8 cellular contexts compared by ENCODE assay signal in the genomic region with DNA sequence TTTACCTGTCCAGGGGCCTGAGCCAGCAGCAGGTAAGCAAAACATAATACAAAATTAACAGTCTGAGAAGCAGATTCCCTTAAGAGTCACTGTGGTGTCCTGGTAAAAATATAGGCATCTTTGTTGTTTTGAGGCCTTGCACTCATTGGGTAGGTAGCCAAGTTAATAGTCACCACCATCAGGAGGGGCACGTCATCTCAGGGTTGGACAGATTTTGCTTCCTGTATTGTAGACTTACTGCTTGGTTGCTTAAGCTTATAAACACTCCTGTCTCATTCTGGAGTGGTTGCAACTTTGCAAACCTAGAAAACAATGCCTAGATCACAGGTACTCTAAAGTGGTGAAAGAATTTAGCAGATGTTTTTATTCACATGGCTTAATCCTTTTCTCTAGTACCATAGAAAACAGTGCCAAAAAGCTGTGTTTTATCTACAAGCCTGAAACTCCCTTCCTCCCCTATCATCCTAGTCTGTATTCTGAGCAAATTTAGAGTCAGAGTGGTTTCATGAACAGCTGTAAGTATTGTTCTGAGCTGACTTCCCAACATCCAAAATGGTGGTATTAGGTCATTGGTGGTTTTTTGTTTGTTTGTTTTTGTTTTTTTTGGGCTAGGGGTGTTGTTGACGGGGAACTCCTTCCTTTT.
DNase-seq lines count a peak whose midpoint lies in the region; ATAC-seq and TF ChIP-seq lines count a peak whose summit lies in the region.

No MANE protein-coding gene starts in this region.

- intact Hi-C loops in MCF 10A (cut with micrococcal nuclease), result no loop called here
- intact Hi-C loops in mammary epithelial cell (cut with micrococcal nuclease), result no loop called here
- intact Hi-C loops in left lung (cut with DNase I), result no loop called here

- H3K27me3 Mint-ChIP-seq in MCF 10A (ENCODE audit: insufficient read depth, unreplicated experiment) (no peaks in the 10 kb centered on the region), osteocyte (ENCODE audit: unreplicated experiment) (no peaks in the 10 kb centered on the region)

- POLR2A ChIA-PET in MCF 10A (lab: Yijun Ruan, JAX), result interaction anchor here (0.9 kb wide), 1 partner anchor 10 kb away, joined by 3 read pairs; no protein-coding TSS in a partner anchor

- H3K36me3 ChIP-seq in mammary epithelial cell (ENCODE audit: insufficient read depth, low read length) (peaks cover 24% of the 10 kb centered on the region), adipocyte (ENCODE audit: control insufficient read depth, insufficient read depth, low read length, severe bottlenecking) (peaks cover 28% of the 10 kb centered on the region), left lung (peaks cover 0 to 60% of the 10 kb centered on the region in 2 donors)

- H3K4me2 ChIP-seq in mammary epithelial cell (ENCODE audit: insufficient read depth, low read depth, low read length), result no peak overlapping the region

- H3K4me3 Mint-ChIP-seq in MCF 10A (ENCODE audit: unreplicated experiment) (peak overlapping the region; percentile 22), osteocyte (ENCODE audit: unreplicated experiment) (no peak overlapping the region)

- H3K4me1 Mint-ChIP-seq in MCF 10A (ENCODE audit: insufficient read depth, unreplicated experiment), result peaks cover 48% of the 10 kb centered on the region
- peaks cover 29% of the 10 kb centered on the region for H3K4me1 Mint-ChIP-seq in osteocyte (ENCODE audit: unreplicated experiment)

- no peaks in the 10 kb centered on the region for H3K9me3 Mint-ChIP-seq in MCF 10A (ENCODE audit: unreplicated experiment)
- no peaks in the 10 kb centered on the region for H3K9me3 Mint-ChIP-seq in osteocyte (ENCODE audit: unreplicated experiment)

- DNase-seq in MCF 10A (ENCODE audit: unreplicated experiment), result no peak
- no peak for DNase-seq in mammary epithelial cell
- no peak for DNase-seq in adipocyte (ENCODE audit: low read depth)
- no peak for DNase-seq in left lung
- DNase-seq in NCI-H526 (lab: John Stamatoyannopoulos, UW), result no peak
- DNase-seq in osteocyte (ENCODE audit: extremely low spot score, unreplicated experiment), result no peak
- no peak for DNase-seq in retina

- no peaks in the 10 kb centered on the region for H4K20me1 ChIP-seq in mammary epithelial cell (ENCODE audit: insufficient read depth, low read length)

- H3K27ac Mint-ChIP-seq in MCF 10A (ENCODE audit: low read depth, unreplicated experiment), result peak overlapping the region; percentile 69
- no peak overlapping the region for H3K27ac Mint-ChIP-seq in osteocyte (ENCODE audit: unreplicated experiment)

- H3K4me1 ChIP-seq in mammary epithelial cell (ENCODE audit: insufficient read depth, low read length) (peaks cover 7% of the 10 kb centered on the region), adipocyte (ENCODE audit: control insufficient read depth, insufficient read depth, low read length) (peaks cover 70% of the 10 kb centered on the region), left lung (peaks cover 64 to 86% of the 10 kb centered on the region in 2 donors)

- BruUV-seq in MCF 10A (replicated peaks; lab: Mats Ljungman, UMichigan) (no TSS peak), mammary epithelial cell (replicated peaks; lab: Mats Ljungman, UMichigan) (no TSS peak)

- ATAC-seq in HG03439 (IDR thresholded peaks at IDR 0.05; ENCODE audit: unreplicated experiment) (peak; percentile 17), left lung (peak; percentile 40)

- TF ChIP-seq CTCF in MCF 10A (IDR thresholded peaks at IDR 0.05; ENCODE audit: unreplicated experiment) (no peak), mammary epithelial cell (conservative IDR thresholded peaks at IDR 0.05 in 1 of 2, IDR thresholded peaks at IDR 0.05 in 1 of 2; ENCODE audit: extremely low read depth in 1 of 2, insufficient read depth in 1 of 2, low read depth in 1 of 2, low read length in 2 of 2) (no peak), left lung (IDR thresholded peaks at IDR 0.05) (no peak), osteocyte (IDR thresholded peaks at IDR 0.05) (no peak)

- H3K27me3 ChIP-seq in mammary epithelial cell (ENCODE audit: insufficient read depth, low read length) (no peaks in the 10 kb centered on the region), adipocyte (replicated peaks; ENCODE audit: control insufficient read depth, insufficient read depth, low read length) (no peaks in the 10 kb centered on the region), left lung (no peaks in the 10 kb centered on the region)

- peaks cover 61% of the 10 kb centered on the region for H3K79me2 ChIP-seq in mammary epithelial cell (ENCODE audit: insufficient read depth, low read length)

- no peak overlapping the region for H3K27ac ChIP-seq in mammary epithelial cell (ENCODE audit: insufficient read depth, low read depth, low read length)
- H3K27ac ChIP-seq in left lung, result peak overlapping the region; percentile 86 to 89

- no peak overlapping the region for H2AFZ ChIP-seq in mammary epithelial cell (ENCODE audit: low read depth, low read length)

- in situ Hi-C loops in mammary epithelial cell (cut with MboI; ENCODE audit: low sequenced_read_pairs in 2 of 2), result no loop called here

- dilution Hi-C loops in mammary epithelial cell (cut with HindIII; ENCODE audit: low sequenced_read_pairs), result no loop called here

- no peak overlapping the region for H3K9ac ChIP-seq in mammary epithelial cell (ENCODE audit: insufficient read depth, low read length)
- peak overlapping the region; percentile 53 for H3K9ac ChIP-seq in adipocyte (ENCODE audit: low read length)

- H3K36me3 Mint-ChIP-seq in MCF 10A (ENCODE audit: insufficient read depth, unreplicated experiment), result peaks cover 79% of the 10 kb centered on the region
- H3K36me3 Mint-ChIP-seq in osteocyte (ENCODE audit: unreplicated experiment), result peaks cover 50% of the 10 kb centered on the region

- CTCF ChIA-PET in MCF 10A (lab: Yijun Ruan, JAX), result no interaction called here
- CTCF ChIA-PET in mammary epithelial cell (lab: Charles Lee; ENCODE audit: low non-redundant PET), result interaction anchor here (0.6 kb wide), 1 partner anchor 844 kb away, joined by 3 read pairs; no protein-coding TSS in a partner anchor

- H3K9me3 ChIP-seq in mammary epithelial cell (replicated peaks; ENCODE audit: insufficient read depth, low read length) (no peaks in the 10 kb centered on the region), adipocyte (ENCODE audit: control insufficient read depth, low read length) (no peaks in the 10 kb centered on the region), left lung (no peaks in the 10 kb centered on the region)

- H3K4me3 ChIP-seq in mammary epithelial cell (replicated peaks in 1 of 3; ENCODE audit: insufficient read depth in 1 of 3, low read depth in 2 of 3, low read length in 3 of 3) (no peak overlapping the region), adipocyte (ENCODE audit: low read length) (peak overlapping the region; percentile 70), left lung (peak overlapping the region; percentile 21 to 43)

- WGBS in mammary epithelial cell (ENCODE audit: low coverage, missing lambda C conversion rate), result 87% methylated on average over 2 of the region's 2 CpGs

Comparison
In these comparisons a context has a peak if more than half of its experiments do, and no peak if none do; other contexts are left out.
1. H3K4me3 ChIP-seq: peak in adipocyte (single experiment) and left lung (2 of 2); none in mammary epithelial cell (0 of 3).